In the genomic region with DNA sequence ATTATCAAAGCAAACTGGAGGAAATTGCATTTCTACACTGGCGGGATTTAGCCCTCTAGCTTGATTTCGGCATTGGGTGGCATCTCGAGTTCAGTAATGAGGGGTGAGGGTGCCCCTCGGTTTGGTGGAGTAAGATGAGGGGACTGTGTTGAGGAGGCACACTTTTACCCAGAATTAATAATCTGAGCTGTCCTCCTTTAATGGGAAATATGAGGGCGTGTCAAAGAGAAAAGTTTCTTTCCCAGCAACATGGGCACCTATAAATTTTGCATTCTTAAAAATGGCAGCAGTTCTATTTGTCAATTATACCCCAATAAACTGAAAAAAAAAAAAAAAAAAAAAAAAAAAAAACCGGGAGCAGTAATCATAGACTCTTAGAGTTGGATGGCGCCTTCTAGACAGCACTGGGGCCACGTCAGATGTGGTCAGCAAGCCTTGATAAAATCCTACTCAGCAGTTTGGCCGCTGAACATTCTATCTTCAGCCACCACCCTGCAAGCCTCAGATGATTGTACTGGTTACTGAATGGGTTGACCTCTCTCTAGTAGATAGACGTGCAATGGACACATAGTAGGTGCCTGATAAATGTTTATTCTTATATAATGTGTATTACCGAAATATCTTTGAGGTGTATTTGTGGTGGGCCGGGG, we compare ENCODE assay signal across 8 cellular contexts. TPM values are rescaled to one million over a fixed set of nuclear protein-coding genes. Genes with fewer than 3 reads are reported as not detected.
DNase-seq lines count a peak whose midpoint lies in the region; ATAC-seq and TF ChIP-seq lines count a peak whose summit lies in the region.

No MANE protein-coding gene starts in this region.

- DNase-seq in HEK293T (ENCODE audit: extremely low spot score) (peak; percentile 22), heart left ventricle (peak in 4 of 5 donors; percentile 15 to 47 (median 36))

- H3K4me3 ChIP-seq in heart left ventricle (peak overlapping the region; percentile 53 to 92 (median 84)), rectal smooth muscle tissue (ENCODE audit: low read length) (peak overlapping the region; percentile 74)

- no peak for TF ChIP-seq CTCF in VCaP (conservative IDR thresholded peaks at IDR 0.05)
- TF ChIP-seq CTCF in heart left ventricle (IDR thresholded peaks at IDR 0.05) = no peak

- no peaks in the 10 kb centered on the region for H3K27me3 ChIP-seq in heart left ventricle
- H3K27me3 ChIP-seq in rectal smooth muscle tissue (ENCODE audit: control insufficient read depth, insufficient read depth, low read length) = no peaks in the 10 kb centered on the region

- intact Hi-C loops in heart left ventricle (cut with DNase I) = loop anchor here in 2 of 10 donors (5.0 to 10.0 kb wide), 2 partner anchors 57 to 116 kb away; no protein-coding TSS in a partner anchor

- H3K9me3 ChIP-seq in heart left ventricle = no peaks in the 10 kb centered on the region

- no peaks in the 10 kb centered on the region for H3K36me3 ChIP-seq in heart left ventricle
- H3K36me3 ChIP-seq in rectal smooth muscle tissue (ENCODE audit: control insufficient read depth, insufficient read depth, low read length) = no peaks in the 10 kb centered on the region

- H3K4me1 ChIP-seq in heart left ventricle = peaks cover 0 to 34% (median 5%) of the 10 kb centered on the region in 12 donors
- H3K4me1 ChIP-seq in rectal smooth muscle tissue (ENCODE audit: control insufficient read depth, insufficient read depth, low read length) = no peaks in the 10 kb centered on the region

- CTCF ChIA-PET in HEK293T (lab: Yijun Ruan, JAX) = interaction anchor here (0.5 to 1.0 kb wide), 2 partner anchors 68 to 74 kb away, joined by 3 read pairs; no protein-coding TSS in a partner anchor

- H3K27ac ChIP-seq in VCaP (peak overlapping the region; percentile 65; the same call in 1 of the 2 replicates), heart left ventricle (peak overlapping the region in 11 of 12 donors; percentile 50 to 85 (median 74)), rectal smooth muscle tissue (ENCODE audit: low read depth, low read length) (no peak overlapping the region)

- peak; percentile 43 to 70 (median 62) for ATAC-seq in heart left ventricle
- ATAC-seq in HG03175 (IDR thresholded peaks at IDR 0.05; ENCODE audit: unreplicated experiment) = no peak
- no peak for ATAC-seq in GM18868 (IDR thresholded peaks at IDR 0.05; ENCODE audit: unreplicated experiment)
- no peak for ATAC-seq in GM21786 (IDR thresholded peaks at IDR 0.05; ENCODE audit: unreplicated experiment)
- ATAC-seq in HG02870 (IDR thresholded peaks at IDR 0.05; ENCODE audit: unreplicated experiment) = no peak

- POLR2A ChIA-PET in HEK293T (lab: Yijun Ruan, JAX) = interaction anchor here (0.6 to 1.4 kb wide), 4 partner anchors 73 to 726 kb away, joined by 3 to 5 read pairs (median 3); no protein-coding TSS in a partner anchor

- peak overlapping the region; percentile 45 for H3K9ac ChIP-seq in rectal smooth muscle tissue (ENCODE audit: low read length)

- WGBS in heart left ventricle, 4 donors = 29 to 42% (median 34%) methylated on average over 12 of the region's 12 CpGs

- TF ChIP-seq POLR2A in heart left ventricle (IDR thresholded peaks at IDR 0.05) = no peak

TF ChIP-seq in HEK293T, 16 proteins besides CTCF, POLR2A, EP300 and RAD21:
- no peak for TF ChIP-seq L3MBTL2 (conservative IDR thresholded peaks at IDR 0.05)
- TF ChIP-seq LEF1 (IDR thresholded peaks at IDR 0.05; ENCODE audit: borderline replicate concordance) = no peak
- no peak for TF ChIP-seq ARNT (IDR thresholded peaks at IDR 0.05)
- TF ChIP-seq FOXM1 (IDR thresholded peaks at IDR 0.05; ENCODE audit: borderline replicate concordance) = no peak
- TF ChIP-seq BHLHE40 (IDR thresholded peaks at IDR 0.05; ENCODE audit: borderline replicate concordance) = no peak
- no peak for TF ChIP-seq FOXK2 (IDR thresholded peaks at IDR 0.05)
- TF ChIP-seq PKNOX1 (IDR thresholded peaks at IDR 0.05) = no peak
- TF ChIP-seq SP1 (IDR thresholded peaks at IDR 0.05) = no peak
- no peak for TF ChIP-seq HDGF (IDR thresholded peaks at IDR 0.05; ENCODE audit: borderline replicate concordance)
- TF ChIP-seq SUZ12 (IDR thresholded peaks at IDR 0.05) = no peak
- TF ChIP-seq ELF4 (IDR thresholded peaks at IDR 0.05) = no peak
- TF ChIP-seq NFRKB (IDR thresholded peaks at IDR 0.05) = no peak
- TF ChIP-seq CTBP1 (IDR thresholded peaks at IDR 0.05; ENCODE audit: borderline replicate concordance) = no peak
- TF ChIP-seq FOXA1 (IDR thresholded peaks at IDR 0.05) = no peak
- TF ChIP-seq TARDBP (IDR thresholded peaks at IDR 0.05) = no peak
- no peak for TF ChIP-seq ZNF384 (IDR thresholded peaks at IDR 0.05)

RNA-seq across cellular contexts. Expression of gene PAPSS2, which starts 0.9 kb away (rescaled TPM):
- total RNA-seq in heart left ventricle = 10 to 100 TPM in 3 of 9 donors, 1 to 10 TPM in 6; 3.1 to 32.6 (median 9.0) TPM
- 1 to 10 TPM; 1.9 to 5.8 TPM for polyA plus RNA-seq in heart left ventricle

Comparison
In these comparisons a context has a peak if more than half of its experiments do, and no peak if none do; other contexts are left out.
1. ATAC-seq: peak in heart left ventricle (4 of 4); none in HG03175 (single experiment), GM18868 (single experiment), GM21786 (single experiment) and HG02870 (single experiment).